In the genomic region with DNA sequence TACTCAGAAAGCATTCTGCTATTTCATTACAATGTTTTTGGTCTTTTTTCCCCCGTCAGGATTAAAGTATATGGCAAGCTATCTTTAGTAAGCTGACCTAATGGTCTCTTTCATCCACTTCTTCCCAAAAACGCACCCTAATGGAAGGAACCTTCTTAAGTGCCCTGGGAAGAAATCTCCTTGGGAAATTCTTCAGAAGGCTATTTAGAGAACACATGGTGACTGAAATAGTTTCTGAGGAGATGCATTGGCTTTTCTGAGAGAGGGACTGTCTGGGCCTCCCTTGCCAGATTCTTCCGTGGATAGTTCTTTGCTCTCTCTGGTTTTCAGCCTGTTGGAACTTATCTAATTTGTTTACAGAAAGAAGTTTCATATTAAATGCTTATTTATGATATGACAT, we compare ENCODE assay signal across 1 cellular context.
TF ChIP-seq lines count a peak whose summit lies in the region.

No MANE protein-coding gene starts in this region.

TF ChIP-seq in GM23338, 12 proteins besides CTCF, POLR2A, EP300 and RAD21 (continued from another document):
- TF ChIP-seq, protein P1, sequence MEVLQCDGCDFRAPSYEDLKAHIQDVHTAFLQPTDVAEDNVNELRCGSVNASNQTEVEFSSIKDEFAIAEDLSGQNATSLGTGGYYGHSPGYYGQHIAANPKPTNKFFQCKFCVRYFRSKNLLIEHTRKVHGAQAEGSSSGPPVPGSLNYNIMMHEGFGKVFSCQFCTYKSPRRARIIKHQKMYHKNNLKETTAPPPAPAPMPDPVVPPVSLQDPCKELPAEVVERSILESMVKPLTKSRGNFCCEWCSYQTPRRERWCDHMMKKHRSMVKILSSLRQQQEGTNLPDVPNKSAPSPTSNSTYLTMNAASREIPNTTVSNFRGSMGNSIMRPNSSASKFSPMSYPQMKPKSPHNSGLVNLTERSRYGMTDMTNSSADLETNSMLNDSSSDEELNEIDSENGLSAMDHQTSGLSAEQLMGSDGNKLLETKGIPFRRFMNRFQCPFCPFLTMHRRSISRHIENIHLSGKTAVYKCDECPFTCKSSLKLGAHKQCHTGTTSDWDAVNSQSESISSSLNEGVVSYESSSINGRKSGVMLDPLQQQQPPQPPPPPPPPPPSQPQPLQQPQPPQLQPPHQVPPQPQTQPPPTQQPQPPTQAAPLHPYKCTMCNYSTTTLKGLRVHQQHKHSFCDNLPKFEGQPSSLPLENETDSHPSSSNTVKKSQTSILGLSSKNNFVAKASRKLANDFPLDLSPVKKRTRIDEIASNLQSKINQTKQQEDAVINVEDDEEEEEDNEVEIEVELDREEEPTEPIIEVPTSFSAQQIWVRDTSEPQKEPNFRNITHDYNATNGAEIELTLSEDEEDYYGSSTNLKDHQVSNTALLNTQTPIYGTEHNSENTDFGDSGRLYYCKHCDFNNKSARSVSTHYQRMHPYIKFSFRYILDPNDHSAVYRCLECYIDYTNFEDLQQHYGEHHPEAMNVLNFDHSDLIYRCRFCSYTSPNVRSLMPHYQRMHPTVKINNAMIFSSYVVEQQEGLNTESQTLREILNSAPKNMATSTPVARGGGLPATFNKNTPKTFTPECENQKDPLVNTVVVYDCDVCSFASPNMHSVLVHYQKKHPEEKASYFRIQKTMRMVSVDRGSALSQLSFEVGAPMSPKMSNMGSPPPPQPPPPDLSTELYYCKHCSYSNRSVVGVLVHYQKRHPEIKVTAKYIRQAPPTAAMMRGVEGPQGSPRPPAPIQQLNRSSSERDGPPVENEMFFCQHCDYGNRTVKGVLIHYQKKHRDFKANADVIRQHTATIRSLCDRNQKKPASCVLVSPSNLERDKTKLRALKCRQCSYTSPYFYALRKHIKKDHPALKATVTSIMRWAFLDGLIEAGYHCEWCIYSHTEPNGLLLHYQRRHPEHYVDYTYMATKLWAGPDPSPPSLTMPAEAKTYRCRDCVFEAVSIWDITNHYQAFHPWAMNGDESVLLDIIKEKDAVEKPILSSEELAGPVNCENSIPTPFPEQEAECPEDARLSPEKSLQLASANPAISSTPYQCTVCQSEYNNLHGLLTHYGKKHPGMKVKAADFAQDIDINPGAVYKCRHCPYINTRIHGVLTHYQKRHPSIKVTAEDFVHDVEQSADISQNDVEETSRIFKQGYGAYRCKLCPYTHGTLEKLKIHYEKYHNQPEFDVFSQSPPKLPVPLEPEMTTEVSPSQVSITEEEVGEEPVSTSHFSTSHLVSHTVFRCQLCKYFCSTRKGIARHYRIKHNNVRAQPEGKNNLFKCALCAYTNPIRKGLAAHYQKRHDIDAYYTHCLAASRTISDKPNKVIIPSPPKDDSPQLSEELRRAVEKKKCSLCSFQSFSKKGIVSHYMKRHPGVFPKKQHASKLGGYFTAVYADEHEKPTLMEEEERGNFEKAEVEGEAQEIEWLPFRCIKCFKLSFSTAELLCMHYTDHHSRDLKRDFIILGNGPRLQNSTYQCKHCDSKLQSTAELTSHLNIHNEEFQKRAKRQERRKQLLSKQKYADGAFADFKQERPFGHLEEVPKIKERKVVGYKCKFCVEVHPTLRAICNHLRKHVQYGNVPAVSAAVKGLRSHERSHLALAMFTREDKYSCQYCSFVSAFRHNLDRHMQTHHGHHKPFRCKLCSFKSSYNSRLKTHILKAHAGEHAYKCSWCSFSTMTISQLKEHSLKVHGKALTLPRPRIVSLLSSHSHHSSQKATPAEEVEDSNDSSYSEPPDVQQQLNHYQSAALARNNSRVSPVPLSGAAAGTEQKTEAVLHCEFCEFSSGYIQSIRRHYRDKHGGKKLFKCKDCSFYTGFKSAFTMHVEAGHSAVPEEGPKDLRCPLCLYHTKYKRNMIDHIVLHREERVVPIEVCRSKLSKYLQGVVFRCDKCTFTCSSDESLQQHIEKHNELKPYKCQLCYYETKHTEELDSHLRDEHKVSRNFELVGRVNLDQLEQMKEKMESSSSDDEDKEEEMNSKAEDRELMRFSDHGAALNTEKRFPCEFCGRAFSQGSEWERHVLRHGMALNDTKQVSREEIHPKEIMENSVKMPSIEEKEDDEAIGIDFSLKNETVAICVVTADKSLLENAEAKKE (CRISPR knock-in tag; IDR thresholded peaks at IDR 0.05), result no peak
- TF ChIP-seq ZNF331 (CRISPR knock-in tag; IDR thresholded peaks at IDR 0.05; ENCODE audit: low read depth) (no peak), STAT1 (IDR thresholded peaks at IDR 0.05; ENCODE audit: unreplicated experiment) (no peak)
